8 cellular contexts compared by ENCODE assay signal in the genomic region with DNA sequence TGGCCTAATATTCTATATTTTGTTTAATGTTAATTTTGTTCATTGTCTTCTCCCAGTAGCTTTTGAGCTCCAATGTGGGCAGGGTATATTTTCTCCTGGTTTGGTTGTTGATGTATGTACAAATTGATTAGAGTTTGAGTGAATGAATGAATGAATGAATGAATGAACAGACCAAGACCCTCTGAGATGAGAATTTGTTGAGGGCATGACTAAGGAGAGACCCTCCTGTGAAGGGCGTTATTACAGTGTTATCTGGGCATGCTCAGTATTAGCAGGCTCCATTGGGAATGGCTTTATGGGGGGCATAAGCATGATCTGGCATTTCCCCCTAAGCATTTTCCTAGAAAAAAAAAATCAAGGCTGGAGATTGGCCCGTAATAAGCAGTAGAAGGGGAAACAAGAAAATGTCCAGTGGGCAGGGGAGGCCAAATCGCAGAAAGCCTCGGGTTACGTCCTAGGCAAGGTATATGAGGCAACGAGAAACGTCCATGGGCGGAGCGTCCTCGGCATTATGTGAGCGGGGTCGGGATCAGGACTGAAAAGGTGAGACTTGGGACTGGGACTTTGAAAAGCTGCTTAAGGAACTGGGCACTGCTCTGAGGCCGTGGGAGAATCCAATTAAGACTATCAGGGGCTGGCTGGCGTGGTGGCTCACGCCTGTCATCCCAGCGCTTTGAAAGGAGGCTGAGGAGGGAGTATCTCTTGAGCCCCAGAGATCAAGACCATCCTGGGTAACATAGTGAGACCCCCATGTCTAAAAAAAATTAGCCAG. TPM values are rescaled to one million over a fixed set of nuclear protein-coding genes. Genes with fewer than 3 reads are reported as not detected.
DNase-seq lines count a peak whose midpoint lies in the region; ATAC-seq and TF ChIP-seq lines count a peak whose summit lies in the region.

No MANE protein-coding gene starts in this region.

- peak overlapping the region; percentile 66 for H3K4me3 ChIP-seq in MG63
- H3K4me3 ChIP-seq in breast epithelium: peak overlapping the region; percentile 72 to 82 (median 79)

- H3K27ac ChIP-seq in breast epithelium: no peak overlapping the region

- H3K9me3 ChIP-seq in MG63: no peaks in the 10 kb centered on the region
- no peaks in the 10 kb centered on the region for H3K9me3 ChIP-seq in breast epithelium

- H3K4me3 Mint-ChIP-seq in CD14-positive monocyte (peak overlapping the region; percentile 84 to 85), natural killer cell (peak overlapping the region; percentile 90)

- no peaks in the 10 kb centered on the region for H3K27me3 ChIP-seq in MG63
- no peaks in the 10 kb centered on the region for H3K27me3 ChIP-seq in breast epithelium

- no peak for TF ChIP-seq POLR2A in breast epithelium (IDR thresholded peaks at IDR 0.05)

- peaks cover 8 to 12% of the 10 kb centered on the region in 2 donors for H3K36me3 Mint-ChIP-seq in CD14-positive monocyte
- no peaks in the 10 kb centered on the region for H3K36me3 Mint-ChIP-seq in natural killer cell

- H3K4me1 ChIP-seq in breast epithelium: peaks cover 0 to 4% of the 10 kb centered on the region in 2 donors

- H3K36me3 ChIP-seq in MG63 (peaks cover 4% of the 10 kb centered on the region), breast epithelium (no peaks in the 10 kb centered on the region)

- H3K4me1 Mint-ChIP-seq in CD14-positive monocyte (peaks cover 23% of the 10 kb centered on the region), natural killer cell (peaks cover 18 to 27% of the 10 kb centered on the region in 2 donors)

- ATAC-seq in natural killer cell: no peak
- ATAC-seq in esophagus mucosa: no peak
- ATAC-seq in HG03342 (IDR thresholded peaks at IDR 0.05; ENCODE audit: unreplicated experiment): no peak

- intact Hi-C loops in CD14-positive monocyte (cut with micrococcal nuclease): loop anchor here in 1 of 2 donors (5.0 to 10.0 kb wide), 3 partner anchors 32 to 280 kb away; a partner anchor contains a TSS
- intact Hi-C loops in breast epithelium (cut with DNase I; ENCODE audit: low total_unique reads): no loop called here
- intact Hi-C loops in natural killer cell (cut with micrococcal nuclease): loop anchor here (1.0 kb wide), 3 partner anchors 16 to 34 kb away; a partner anchor contains a TSS

- no peak for TF ChIP-seq CTCF in CD14-positive monocyte (IDR thresholded peaks at IDR 0.05)
- no peak for TF ChIP-seq CTCF in breast epithelium (IDR thresholded peaks at IDR 0.05)
- no peak for TF ChIP-seq CTCF in natural killer cell (IDR thresholded peaks at IDR 0.05)
- no peak for TF ChIP-seq CTCF in GM20000 (IDR thresholded peaks at IDR 0.05; ENCODE audit: extremely low read depth, missing control alignments)

- peak overlapping the region in 2 of 7 donors; percentile 67 to 80 for H3K27ac Mint-ChIP-seq in CD14-positive monocyte
- peak overlapping the region; percentile 43 to 72 for H3K27ac Mint-ChIP-seq in natural killer cell

- DNase-seq in CD14-positive monocyte (ENCODE audit: low spot score) (no peak), MG63 (no peak), breast epithelium (ENCODE audit: low spot score in 2 of 2) (no peak), natural killer cell (no peak), NCI-H1436 treated with DMSO at 0.1 percent for 48 hours (lab: John Stamatoyannopoulos, UW) (no peak), GM20000 (ENCODE audit: low spot score) (no peak)

- H3K27me3 Mint-ChIP-seq in CD14-positive monocyte (ENCODE audit: low read depth in 3 of 3): peaks cover 0 to 5% (median 4%) of the 10 kb centered on the region in 3 donors
- no peaks in the 10 kb centered on the region for H3K27me3 Mint-ChIP-seq in natural killer cell (ENCODE audit: low read depth in 2 of 2)

- H3K9me3 Mint-ChIP-seq in CD14-positive monocyte: peaks cover 0 to 2% (median 0%) of the 10 kb centered on the region in 7 donors
- H3K9me3 Mint-ChIP-seq in natural killer cell: no peaks in the 10 kb centered on the region

RNA-seq across cellular contexts. Expression of a gene that starts 0.9 kb away (rescaled TPM):
- not detected for polyA plus RNA-seq in CD14-positive monocyte
- 0.42 and 1.6 TPM in 2 replicates for total RNA-seq in MG63 (2014; rRNA removed; shearing (Covaris generic); ENCODE audit: low replicate concordance)
- total RNA-seq in breast epithelium (10 to 100 TPM in 2 of 3 donors, 1 to 10 TPM in 1; 5.1 to 17.7 (median 12.8) TPM), natural killer cell (10 to 100 TPM; 34.4 to 39.3 (median 37.5) TPM), esophagus mucosa (3.9 TPM)

RNA-seq across cellular contexts. Expression of a gene that starts 16.5 kb away (rescaled TPM):
- polyA plus RNA-seq in CD14-positive monocyte: 1 to 10 TPM; 1.8 to 2.9 TPM
- 0.47 and 8.9 TPM in 2 replicates for total RNA-seq in MG63 (2014; rRNA removed; shearing (Covaris generic); ENCODE audit: low replicate concordance)
- total RNA-seq in breast epithelium: 1 to 10 TPM; 5.7 to 6.4 (median 6.2) TPM
- 10 to 100 TPM; 33.1 to 40.2 (median 35.9) TPM for total RNA-seq in natural killer cell
- total RNA-seq in esophagus mucosa: 14.7 TPM

RNA-seq across cellular contexts. Expression of a gene that starts 17.6 kb away (rescaled TPM):
- not detected for polyA plus RNA-seq in CD14-positive monocyte
- total RNA-seq in MG63 (2014; rRNA removed; shearing (Covaris generic); ENCODE audit: low replicate concordance): not detected in 2 replicates
- 100 to 1,000 TPM in 1 of 3 donors, 10 to 100 TPM in 2; 31.0 to 144 (median 81.9) TPM for total RNA-seq in breast epithelium
- not detected for total RNA-seq in natural killer cell
- total RNA-seq in esophagus mucosa: 2.6 TPM

RNA-seq across cellular contexts. Expression of a gene that starts 26.1 kb away (rescaled TPM):
- polyA plus RNA-seq in CD14-positive monocyte: 1 to 10 TPM; 5.6 to 7.2 TPM
- 2.4 and 4.1 TPM in 2 replicates for total RNA-seq in MG63 (2014; rRNA removed; shearing (Covaris generic); ENCODE audit: low replicate concordance)
- total RNA-seq in breast epithelium (10 to 100 TPM; 12.8 to 15.4 (median 14.2) TPM), natural killer cell (10 to 100 TPM; 16.7 to 22.1 (median 18.2) TPM), esophagus mucosa (3.0 TPM)

RNA-seq across cellular contexts. Expression of a gene that starts 29.0 kb away (rescaled TPM):
- 100 to 1,000 TPM; 129 to 149 TPM for polyA plus RNA-seq in CD14-positive monocyte
- total RNA-seq in MG63 (2014; rRNA removed; shearing (Covaris generic); ENCODE audit: low replicate concordance): 37.6 and 76.2 TPM in 2 replicates
- total RNA-seq in breast epithelium (10 to 100 TPM; 37.4 to 54.1 (median 54.0) TPM), natural killer cell (10 to 100 TPM; 38.5 to 45.0 (median 41.0) TPM), esophagus mucosa (56.9 TPM)
